1 cellular context compared by ENCODE assay signal in the genomic region with DNA sequence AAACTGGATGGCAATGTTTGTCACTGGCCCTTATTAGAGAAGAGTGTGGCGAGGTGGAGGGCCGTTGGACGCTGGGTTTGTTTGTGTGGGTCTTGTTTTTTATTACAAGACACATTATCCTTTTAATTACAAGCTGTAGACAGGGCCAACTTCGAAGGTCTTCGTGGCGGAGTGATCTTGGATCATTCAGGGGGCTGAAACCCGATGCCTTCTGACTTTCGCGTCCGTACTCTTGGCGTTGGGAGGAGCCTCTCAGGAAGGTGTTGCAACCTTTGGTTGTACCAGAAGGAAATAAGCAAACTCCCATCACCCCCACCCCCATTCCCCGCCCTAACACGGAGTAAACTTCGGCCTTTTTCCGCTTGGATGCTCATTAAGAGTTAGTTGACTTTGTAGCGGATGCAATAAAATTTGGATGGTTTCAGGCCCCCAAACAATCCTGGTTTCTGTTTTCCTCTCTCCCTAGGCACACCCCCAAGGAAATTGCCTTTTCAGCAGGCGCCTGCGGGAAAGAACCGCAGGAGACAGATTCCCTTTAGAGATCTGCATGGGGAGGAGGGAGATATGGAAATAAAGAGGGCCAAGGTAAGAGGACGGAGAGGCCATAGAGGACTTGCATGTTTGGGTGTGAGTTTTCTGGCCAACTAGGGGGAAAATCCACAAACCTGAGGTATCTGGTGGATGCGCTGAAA.
TF ChIP-seq lines count a peak whose summit lies in the region.

No MANE protein-coding gene starts in this region.

TF ChIP-seq in GM23338, 12 proteins besides CTCF, POLR2A, EP300 and RAD21 (continued from another document):
- TF ChIP-seq STAT1 (IDR thresholded peaks at IDR 0.05; ENCODE audit: unreplicated experiment) (no peak), EZH2phosphoT487 (IDR thresholded peaks at IDR 0.05; ENCODE audit: unreplicated experiment) (no peak), POLR2AphosphoS5 (IDR thresholded peaks at IDR 0.05; ENCODE audit: low read depth) (no peak), CREB1 (CRISPR knock-in tag; IDR thresholded peaks at IDR 0.05; ENCODE audit: low read depth) (no peak)
- TF ChIP-seq, protein P1, sequence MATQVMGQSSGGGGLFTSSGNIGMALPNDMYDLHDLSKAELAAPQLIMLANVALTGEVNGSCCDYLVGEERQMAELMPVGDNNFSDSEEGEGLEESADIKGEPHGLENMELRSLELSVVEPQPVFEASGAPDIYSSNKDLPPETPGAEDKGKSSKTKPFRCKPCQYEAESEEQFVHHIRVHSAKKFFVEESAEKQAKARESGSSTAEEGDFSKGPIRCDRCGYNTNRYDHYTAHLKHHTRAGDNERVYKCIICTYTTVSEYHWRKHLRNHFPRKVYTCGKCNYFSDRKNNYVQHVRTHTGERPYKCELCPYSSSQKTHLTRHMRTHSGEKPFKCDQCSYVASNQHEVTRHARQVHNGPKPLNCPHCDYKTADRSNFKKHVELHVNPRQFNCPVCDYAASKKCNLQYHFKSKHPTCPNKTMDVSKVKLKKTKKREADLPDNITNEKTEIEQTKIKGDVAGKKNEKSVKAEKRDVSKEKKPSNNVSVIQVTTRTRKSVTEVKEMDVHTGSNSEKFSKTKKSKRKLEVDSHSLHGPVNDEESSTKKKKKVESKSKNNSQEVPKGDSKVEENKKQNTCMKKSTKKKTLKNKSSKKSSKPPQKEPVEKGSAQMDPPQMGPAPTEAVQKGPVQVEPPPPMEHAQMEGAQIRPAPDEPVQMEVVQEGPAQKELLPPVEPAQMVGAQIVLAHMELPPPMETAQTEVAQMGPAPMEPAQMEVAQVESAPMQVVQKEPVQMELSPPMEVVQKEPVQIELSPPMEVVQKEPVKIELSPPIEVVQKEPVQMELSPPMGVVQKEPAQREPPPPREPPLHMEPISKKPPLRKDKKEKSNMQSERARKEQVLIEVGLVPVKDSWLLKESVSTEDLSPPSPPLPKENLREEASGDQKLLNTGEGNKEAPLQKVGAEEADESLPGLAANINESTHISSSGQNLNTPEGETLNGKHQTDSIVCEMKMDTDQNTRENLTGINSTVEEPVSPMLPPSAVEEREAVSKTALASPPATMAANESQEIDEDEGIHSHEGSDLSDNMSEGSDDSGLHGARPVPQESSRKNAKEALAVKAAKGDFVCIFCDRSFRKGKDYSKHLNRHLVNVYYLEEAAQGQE (IDR thresholded peaks at IDR 0.05; ENCODE audit: unreplicated experiment) = no peak
